ENCODE assay signal across 8 cellular contexts in the genomic region with DNA sequence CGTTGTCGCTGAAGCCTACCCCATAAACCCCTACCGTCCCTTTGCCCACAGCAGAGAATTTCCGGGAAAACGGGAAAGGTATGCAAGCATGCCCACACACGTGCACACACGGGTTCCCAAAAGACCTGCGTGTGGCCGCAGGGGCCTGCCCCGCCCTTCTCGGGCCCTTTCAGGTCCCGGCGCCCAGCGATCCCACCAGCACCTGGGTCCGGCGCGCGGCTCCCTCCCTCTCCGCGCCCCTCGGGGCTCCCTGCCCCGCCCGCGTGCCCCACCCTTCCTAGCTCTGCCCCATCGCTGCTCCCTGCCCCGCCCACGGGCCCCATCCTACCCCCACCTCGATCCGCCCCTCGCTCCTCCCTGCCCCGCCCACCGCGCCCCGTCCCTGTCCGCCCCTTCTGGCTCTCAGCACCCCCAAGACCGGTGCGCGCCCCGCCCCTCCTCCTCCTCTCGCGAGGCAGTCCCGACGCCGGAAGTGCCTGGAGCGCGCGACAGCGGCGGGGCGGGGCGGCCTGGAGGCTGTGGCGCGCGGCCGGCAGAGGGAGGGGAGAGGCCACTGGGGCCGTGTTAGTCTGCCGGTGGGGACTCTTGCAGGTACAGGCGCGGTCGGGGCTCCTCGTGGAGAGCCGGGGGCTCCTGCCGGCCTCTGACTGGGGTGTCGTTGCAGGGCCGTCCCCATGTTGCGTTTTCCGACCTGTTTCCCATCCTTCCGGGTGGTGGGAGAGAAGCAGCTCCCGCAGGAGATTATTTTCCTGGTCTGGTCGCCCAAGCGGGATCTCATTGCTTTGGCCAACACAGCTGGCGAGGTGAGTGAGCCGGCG.
DNase-seq lines count a peak whose midpoint lies in the region; ATAC-seq and TF ChIP-seq lines count a peak whose summit lies in the region.

A gene with protein sequence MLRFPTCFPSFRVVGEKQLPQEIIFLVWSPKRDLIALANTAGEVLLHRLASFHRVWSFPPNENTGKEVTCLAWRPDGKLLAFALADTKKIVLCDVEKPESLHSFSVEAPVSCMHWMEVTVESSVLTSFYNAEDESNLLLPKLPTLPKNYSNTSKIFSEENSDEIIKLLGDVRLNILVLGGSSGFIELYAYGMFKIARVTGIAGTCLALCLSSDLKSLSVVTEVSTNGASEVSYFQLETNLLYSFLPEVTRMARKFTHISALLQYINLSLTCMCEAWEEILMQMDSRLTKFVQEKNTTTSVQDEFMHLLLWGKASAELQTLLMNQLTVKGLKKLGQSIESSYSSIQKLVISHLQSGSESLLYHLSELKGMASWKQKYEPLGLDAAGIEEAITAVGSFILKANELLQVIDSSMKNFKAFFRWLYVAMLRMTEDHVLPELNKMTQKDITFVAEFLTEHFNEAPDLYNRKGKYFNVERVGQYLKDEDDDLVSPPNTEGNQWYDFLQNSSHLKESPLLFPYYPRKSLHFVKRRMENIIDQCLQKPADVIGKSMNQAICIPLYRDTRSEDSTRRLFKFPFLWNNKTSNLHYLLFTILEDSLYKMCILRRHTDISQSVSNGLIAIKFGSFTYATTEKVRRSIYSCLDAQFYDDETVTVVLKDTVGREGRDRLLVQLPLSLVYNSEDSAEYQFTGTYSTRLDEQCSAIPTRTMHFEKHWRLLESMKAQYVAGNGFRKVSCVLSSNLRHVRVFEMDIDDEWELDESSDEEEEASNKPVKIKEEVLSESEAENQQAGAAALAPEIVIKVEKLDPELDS (plus strand): TSS at position 510 of the 818 bp plus-strand sequence. CDS start 165 bp downstream, at position 675.

- peak within 1 kb of the TSS; percentile 77 for H3K4me3 ChIP-seq in AG09309 (ENCODE audit: control insufficient read depth, low read depth, low read length)

- peaks cover 13% of the 10 kb centered on the region for H3K36me3 Mint-ChIP-seq in central memory CD8-positive, alpha-beta T cell (ENCODE audit: insufficient read depth)

- H3K4me3 Mint-ChIP-seq in central memory CD8-positive, alpha-beta T cell = no peak within 1 kb of the TSS

- DNase-seq in AG09309 (ENCODE audit: low read depth) (peak; percentile 46), NCI-H446 (lab: John Stamatoyannopoulos, UW) (peak; percentile 74 to 90), islet precursor cell (peak; percentile 96)
- DNase-seq in activated CD4-positive, CD25-positive, alpha-beta regulatory T cell treated with anti-CD3 and anti-CD28 coated beads, Interleukin-2, amount 50 U/mL, for 16 hours (ENCODE audit: low read depth, low spot score) = peak; percentile 92
- DNase-seq in central memory CD8-positive, alpha-beta T cell (ENCODE audit: low spot score in 2 of 2) = peak; percentile 88 to 90
- peak; percentile 100 for DNase-seq in stimulated activated CD4-positive, alpha-beta T cell treated with anti-CD3 and anti-CD28 coated beads, Interleukin-12 subunit alpha, Interleukin-12 subunit beta, amount 100 ng/mL, for 4 hours

- no peaks in the 10 kb centered on the region for H3K27me3 Mint-ChIP-seq in central memory CD8-positive, alpha-beta T cell

- peak; percentile 96 for ATAC-seq in GM19025 (IDR thresholded peaks at IDR 0.05; ENCODE audit: low read depth, unreplicated experiment)
- ATAC-seq in HG03280 (IDR thresholded peaks at IDR 0.05; ENCODE audit: unreplicated experiment) = peak; percentile 98
- peak; percentile 96 for ATAC-seq in central memory CD8-positive, alpha-beta T cell (replicated peaks; ENCODE audit: extremely low read depth, poor library complexity, severe bottlenecking)

- H3K9me3 Mint-ChIP-seq in central memory CD8-positive, alpha-beta T cell = no peaks in the 10 kb centered on the region

- peak within 1 kb of the TSS; percentile 90 for H3K27ac Mint-ChIP-seq in central memory CD8-positive, alpha-beta T cell (ENCODE audit: low read depth)

- no peak for TF ChIP-seq CTCF in AG09309 (IDR thresholded peaks at IDR 0.05; ENCODE audit: control insufficient read depth, insufficient read depth, low read depth, low read length, missing control alignments)

- H3K4me1 Mint-ChIP-seq in central memory CD8-positive, alpha-beta T cell = peaks cover 6% of the 10 kb centered on the region

Comparison
In these comparisons a context has a peak if more than half of its experiments do, and no peak if none do; other contexts are left out.
1. Peak in every context shown above with its lines: DNase-seq, ATAC-seq and H3K4me3 ChIP-seq.
2. DNase-seq: peak in every context shown above with its lines; median percentile 100 in stimulated activated CD4-positive, alpha-beta T cell treated with anti-CD3 and anti-CD28 coated beads, Interleukin-12 subunit alpha, Interleukin-12 subunit beta, amount 100 ng/mL, for 4 hours; 96 in islet precursor cell; 92 in activated CD4-positive, CD25-positive, alpha-beta regulatory T cell treated with anti-CD3 and anti-CD28 coated beads, Interleukin-2, amount 50 U/mL, for 16 hours; 89 in central memory CD8-positive, alpha-beta T cell; 82 in NCI-H446; 46 in AG09309.